In the genomic region with DNA sequence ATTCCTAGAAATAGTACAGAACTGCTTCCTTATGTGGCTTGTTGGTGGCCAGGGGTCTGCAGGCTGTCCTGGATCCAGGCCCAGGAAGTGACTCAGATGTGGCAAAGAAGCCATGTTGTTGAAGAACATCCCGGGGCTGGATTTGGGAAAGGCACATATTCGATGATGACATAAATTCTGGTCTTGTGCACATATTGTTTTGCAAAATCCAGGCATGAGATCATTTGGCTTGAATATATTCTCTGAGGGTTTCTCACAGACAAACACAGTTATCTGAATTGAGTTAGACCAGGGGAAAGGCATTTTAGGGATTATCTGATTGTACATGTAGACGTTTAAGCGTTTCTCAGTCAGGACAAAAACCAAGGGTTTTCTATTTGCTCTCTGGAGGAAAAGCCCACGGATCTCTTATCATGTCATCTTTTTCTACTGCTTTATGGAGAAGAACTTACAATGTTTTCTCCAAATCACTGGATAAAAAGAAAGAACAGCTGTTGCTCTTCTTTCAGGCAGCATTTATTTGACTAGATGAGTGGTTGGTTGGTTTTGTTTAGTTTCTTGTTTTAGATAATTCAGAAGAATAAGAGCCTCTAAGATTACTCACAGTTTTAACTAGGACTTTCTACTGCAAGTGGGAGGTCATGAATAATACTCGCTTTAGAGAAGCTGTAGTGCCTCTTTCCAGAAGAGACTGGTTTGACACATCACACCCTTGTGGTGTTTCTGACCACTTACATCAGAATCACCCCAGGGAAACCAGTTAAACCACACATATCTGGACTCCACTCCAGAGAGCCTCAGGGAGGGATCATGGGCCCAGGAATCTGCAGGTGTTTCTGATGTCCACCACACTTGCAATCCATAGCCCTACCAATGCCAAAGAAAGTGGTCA, we compare ENCODE assay signal across 8 cellular contexts. TPM values are rescaled to one million over a fixed set of nuclear protein-coding genes. Genes with fewer than 3 reads are reported as not detected.
DNase-seq lines count a peak whose midpoint lies in the region; ATAC-seq and TF ChIP-seq lines count a peak whose summit lies in the region.

No MANE protein-coding gene starts in this region.

- H3K4me1 ChIP-seq in ovary (ENCODE audit: insufficient read depth), result peaks cover 7% of the 10 kb centered on the region

- no peaks in the 10 kb centered on the region for H3K36me3 ChIP-seq in ovary

- no peak for TF ChIP-seq POLR2A in ovary (IDR thresholded peaks at IDR 0.05)

- 4 to 13% (median 8%) methylated on average over 6 of the region's 6 CpGs for WGBS in ovary, 3 donors

- TF ChIP-seq EP300 in ovary (IDR thresholded peaks at IDR 0.05), result no peak

- ATAC-seq in left colon, result no peak

- H3K27ac ChIP-seq in cingulate gyrus (ENCODE audit: low read depth, low read length), result peak overlapping the region; percentile 4
- peak overlapping the region in 1 of 2 donors; percentile 82 for H3K27ac ChIP-seq in ovary
- no peak overlapping the region for H3K27ac ChIP-seq in substantia nigra (ENCODE audit: low read depth, low read length, poor library complexity, severe bottlenecking)

- intact Hi-C loops in ovary (cut with DNase I) (no loop called here), left colon (cut with DNase I, micrococcal nuclease) (no loop called here)

- DNase-seq in Daoy (ENCODE audit: low read depth), result peak; percentile 86
- DNase-seq in HS-5 (ENCODE audit: low read depth), result peak; percentile 83
- peak; percentile 70 to 85 (median 75) for DNase-seq in ovary
- no peak for DNase-seq in COR-L47 (lab: John Stamatoyannopoulos, UW)
- no peak for DNase-seq in left colon
- DNase-seq in globus pallidus (ENCODE audit: low spot score), result no peak
- no peak for DNase-seq in substantia nigra (lab: John Stamatoyannopoulos, UW)

- H3K9me3 ChIP-seq in ovary, result no peaks in the 10 kb centered on the region

- no peaks in the 10 kb centered on the region for H3K27me3 ChIP-seq in ovary

- peak in 1 of 3 donors; percentile 19 for TF ChIP-seq CTCF in ovary (IDR thresholded peaks at IDR 0.05)

- H3K4me3 ChIP-seq in ovary, result no peak overlapping the region

RNA-seq across cellular contexts. Expression of a gene that starts 29.5 kb away (rescaled TPM):
- 22.9 and 33.9 TPM in 2 replicates for total RNA-seq in Daoy (2014; rRNA removed; shearing (Covaris generic))
- total RNA-seq in ovary, result 10 to 100 TPM; 21.5 to 45.1 (median 27.9) TPM
- polyA plus RNA-seq in ovary, result 10 to 100 TPM; 20.3 to 41.5 TPM
- 10 to 100 TPM; 46.5 to 59.1 TPM for total RNA-seq in left colon

Comparison
In these comparisons a context has a peak if more than half of its experiments do, and no peak if none do; other contexts are left out.
1. DNase-seq: peak in Daoy (single experiment), HS-5 (single experiment) and ovary (5 of 5); none in COR-L47 (single experiment), left colon (0 of 2), globus pallidus (single experiment) and substantia nigra (0 of 49).